1 cellular context compared by ENCODE assay signal in the genomic region with DNA sequence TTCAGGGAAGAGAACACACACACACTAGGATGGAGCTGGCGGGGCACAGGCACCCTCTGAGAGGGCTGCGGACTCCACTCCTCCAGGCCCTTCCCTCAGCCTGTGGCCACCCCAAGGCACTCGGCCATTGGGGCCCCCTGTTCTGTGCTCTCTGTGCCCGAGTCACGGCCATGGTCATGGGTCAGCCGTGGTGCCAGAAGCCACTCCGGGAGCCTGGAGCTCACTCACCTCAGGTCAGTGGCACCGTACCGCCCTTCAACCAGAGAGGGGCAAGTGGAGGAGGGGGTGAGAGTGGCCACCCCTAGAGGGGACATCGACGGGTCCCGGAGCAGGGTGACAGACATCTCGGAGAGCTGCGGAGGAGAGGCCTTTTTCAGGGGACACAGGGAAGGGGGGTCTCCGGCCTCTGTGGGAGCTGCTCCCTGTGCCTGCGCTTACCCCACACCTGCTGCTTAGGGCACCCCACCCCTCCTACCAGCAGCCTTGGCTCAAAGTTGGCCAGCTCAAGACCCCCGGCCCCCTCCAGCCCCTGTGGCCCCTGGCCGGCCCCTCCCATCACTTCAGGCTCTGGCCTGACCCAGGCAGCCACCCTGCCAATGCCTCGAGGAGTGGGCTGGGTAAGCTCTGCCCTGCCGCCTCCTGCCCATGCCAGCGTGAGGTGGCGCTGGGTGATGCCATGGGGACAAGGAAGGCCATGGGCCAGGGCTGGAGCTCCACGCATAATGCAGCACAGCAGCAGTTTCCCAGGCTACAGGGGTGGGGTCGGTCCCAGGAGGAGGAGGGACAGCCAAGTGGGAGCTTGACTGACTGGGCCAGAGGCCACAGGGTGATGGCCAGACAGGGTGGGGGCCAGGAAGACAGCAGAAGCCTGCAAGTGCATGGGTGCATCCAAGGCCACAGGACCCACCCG.
TF ChIP-seq lines count a peak whose summit lies in the region.

No MANE protein-coding gene starts in this region.

TF ChIP-seq in GM23338, 12 proteins besides CTCF, POLR2A, EP300 and RAD21 (continued from another document):
- TF ChIP-seq, protein P1, sequence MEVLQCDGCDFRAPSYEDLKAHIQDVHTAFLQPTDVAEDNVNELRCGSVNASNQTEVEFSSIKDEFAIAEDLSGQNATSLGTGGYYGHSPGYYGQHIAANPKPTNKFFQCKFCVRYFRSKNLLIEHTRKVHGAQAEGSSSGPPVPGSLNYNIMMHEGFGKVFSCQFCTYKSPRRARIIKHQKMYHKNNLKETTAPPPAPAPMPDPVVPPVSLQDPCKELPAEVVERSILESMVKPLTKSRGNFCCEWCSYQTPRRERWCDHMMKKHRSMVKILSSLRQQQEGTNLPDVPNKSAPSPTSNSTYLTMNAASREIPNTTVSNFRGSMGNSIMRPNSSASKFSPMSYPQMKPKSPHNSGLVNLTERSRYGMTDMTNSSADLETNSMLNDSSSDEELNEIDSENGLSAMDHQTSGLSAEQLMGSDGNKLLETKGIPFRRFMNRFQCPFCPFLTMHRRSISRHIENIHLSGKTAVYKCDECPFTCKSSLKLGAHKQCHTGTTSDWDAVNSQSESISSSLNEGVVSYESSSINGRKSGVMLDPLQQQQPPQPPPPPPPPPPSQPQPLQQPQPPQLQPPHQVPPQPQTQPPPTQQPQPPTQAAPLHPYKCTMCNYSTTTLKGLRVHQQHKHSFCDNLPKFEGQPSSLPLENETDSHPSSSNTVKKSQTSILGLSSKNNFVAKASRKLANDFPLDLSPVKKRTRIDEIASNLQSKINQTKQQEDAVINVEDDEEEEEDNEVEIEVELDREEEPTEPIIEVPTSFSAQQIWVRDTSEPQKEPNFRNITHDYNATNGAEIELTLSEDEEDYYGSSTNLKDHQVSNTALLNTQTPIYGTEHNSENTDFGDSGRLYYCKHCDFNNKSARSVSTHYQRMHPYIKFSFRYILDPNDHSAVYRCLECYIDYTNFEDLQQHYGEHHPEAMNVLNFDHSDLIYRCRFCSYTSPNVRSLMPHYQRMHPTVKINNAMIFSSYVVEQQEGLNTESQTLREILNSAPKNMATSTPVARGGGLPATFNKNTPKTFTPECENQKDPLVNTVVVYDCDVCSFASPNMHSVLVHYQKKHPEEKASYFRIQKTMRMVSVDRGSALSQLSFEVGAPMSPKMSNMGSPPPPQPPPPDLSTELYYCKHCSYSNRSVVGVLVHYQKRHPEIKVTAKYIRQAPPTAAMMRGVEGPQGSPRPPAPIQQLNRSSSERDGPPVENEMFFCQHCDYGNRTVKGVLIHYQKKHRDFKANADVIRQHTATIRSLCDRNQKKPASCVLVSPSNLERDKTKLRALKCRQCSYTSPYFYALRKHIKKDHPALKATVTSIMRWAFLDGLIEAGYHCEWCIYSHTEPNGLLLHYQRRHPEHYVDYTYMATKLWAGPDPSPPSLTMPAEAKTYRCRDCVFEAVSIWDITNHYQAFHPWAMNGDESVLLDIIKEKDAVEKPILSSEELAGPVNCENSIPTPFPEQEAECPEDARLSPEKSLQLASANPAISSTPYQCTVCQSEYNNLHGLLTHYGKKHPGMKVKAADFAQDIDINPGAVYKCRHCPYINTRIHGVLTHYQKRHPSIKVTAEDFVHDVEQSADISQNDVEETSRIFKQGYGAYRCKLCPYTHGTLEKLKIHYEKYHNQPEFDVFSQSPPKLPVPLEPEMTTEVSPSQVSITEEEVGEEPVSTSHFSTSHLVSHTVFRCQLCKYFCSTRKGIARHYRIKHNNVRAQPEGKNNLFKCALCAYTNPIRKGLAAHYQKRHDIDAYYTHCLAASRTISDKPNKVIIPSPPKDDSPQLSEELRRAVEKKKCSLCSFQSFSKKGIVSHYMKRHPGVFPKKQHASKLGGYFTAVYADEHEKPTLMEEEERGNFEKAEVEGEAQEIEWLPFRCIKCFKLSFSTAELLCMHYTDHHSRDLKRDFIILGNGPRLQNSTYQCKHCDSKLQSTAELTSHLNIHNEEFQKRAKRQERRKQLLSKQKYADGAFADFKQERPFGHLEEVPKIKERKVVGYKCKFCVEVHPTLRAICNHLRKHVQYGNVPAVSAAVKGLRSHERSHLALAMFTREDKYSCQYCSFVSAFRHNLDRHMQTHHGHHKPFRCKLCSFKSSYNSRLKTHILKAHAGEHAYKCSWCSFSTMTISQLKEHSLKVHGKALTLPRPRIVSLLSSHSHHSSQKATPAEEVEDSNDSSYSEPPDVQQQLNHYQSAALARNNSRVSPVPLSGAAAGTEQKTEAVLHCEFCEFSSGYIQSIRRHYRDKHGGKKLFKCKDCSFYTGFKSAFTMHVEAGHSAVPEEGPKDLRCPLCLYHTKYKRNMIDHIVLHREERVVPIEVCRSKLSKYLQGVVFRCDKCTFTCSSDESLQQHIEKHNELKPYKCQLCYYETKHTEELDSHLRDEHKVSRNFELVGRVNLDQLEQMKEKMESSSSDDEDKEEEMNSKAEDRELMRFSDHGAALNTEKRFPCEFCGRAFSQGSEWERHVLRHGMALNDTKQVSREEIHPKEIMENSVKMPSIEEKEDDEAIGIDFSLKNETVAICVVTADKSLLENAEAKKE (CRISPR knock-in tag; IDR thresholded peaks at IDR 0.05) = no peak
